1 cellular context compared by ENCODE assay signal in the genomic region with DNA sequence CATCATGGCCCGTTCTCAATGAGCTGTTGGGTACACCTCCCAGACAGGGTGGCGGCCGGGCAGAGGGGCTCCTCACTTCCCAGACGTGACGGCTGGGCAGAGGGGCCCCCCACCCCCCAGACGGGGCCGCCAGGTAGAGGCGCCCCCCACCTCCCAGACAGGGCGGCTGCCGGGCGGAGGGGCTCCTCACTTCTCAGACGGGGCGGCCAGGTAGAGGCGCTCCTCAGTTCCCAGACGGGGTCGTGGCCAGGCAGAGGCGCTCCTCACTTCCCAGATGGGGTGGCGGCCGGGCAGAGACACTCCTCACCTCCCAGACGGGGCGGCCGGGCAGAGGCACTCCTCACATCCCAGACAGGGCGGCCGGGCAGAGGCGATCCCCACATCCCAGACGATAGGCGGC.
DNase-seq lines count a peak whose midpoint lies in the region; ATAC-seq lines count a peak whose summit lies in the region.
"Not testable (repeated sequence)": the region's sequence is repeated elsewhere in the genome, so short reads cannot be mapped to it uniquely, and the experiment has no call there.

No MANE protein-coding gene starts in this region.

- intact Hi-C loops in right cardiac atrium (cut with DNase I) = not testable (repeated sequence)

- not testable (repeated sequence) for H3K4me3 ChIP-seq in right cardiac atrium (ENCODE audit: low read length)

- not testable (repeated sequence) for H3K4me1 ChIP-seq in right cardiac atrium (ENCODE audit: control insufficient read depth, insufficient read depth, low read length)

- 96% methylated on average over 27 of the region's 27 CpGs for WGBS in right cardiac atrium

- H3K9me3 ChIP-seq in right cardiac atrium (ENCODE audit: control insufficient read depth, low read length) = not testable (repeated sequence)

- not testable (repeated sequence) for H3K27ac ChIP-seq in right cardiac atrium (ENCODE audit: low read length)

- not testable (repeated sequence) for ATAC-seq in right cardiac atrium

- not testable (repeated sequence) for H3K27me3 ChIP-seq in right cardiac atrium (ENCODE audit: control insufficient read depth, insufficient read depth)

- peak in 2 of 3 donors; percentile 32 to 38 for DNase-seq in right cardiac atrium
